In genomic region chr10:15097011-15097812, GRCh38 we compare ENCODE assay signal across 8 cellular contexts. TPM values are rescaled to one million over a fixed set of nuclear protein-coding genes. Genes with fewer than 3 reads are reported as not detected.
DNase-seq lines count a peak whose midpoint lies in the region; ATAC-seq and TF ChIP-seq lines count a peak whose summit lies in the region.

TSS of gene RPP38 (plus strand) at chr10:15097355. CDS start at chr10:15103315, 5,960 bp downstream.

- DNase-seq in AG09319 (ENCODE audit: extremely low read depth, low read depth) = peak; percentile 87
- DNase-seq in NCI-H226 = peak; percentile 93
- peak; percentile 96 to 99 (median 98) for DNase-seq in activated CD4-positive, CD25-positive, alpha-beta regulatory T cell (lab: John Stamatoyannopoulos, UW)
- peak; percentile 42 to 99 (median 93) for DNase-seq in caudate nucleus (lab: John Stamatoyannopoulos, UW)
- peak; percentile 94 for DNase-seq in iris pigment epithelial cell (ENCODE audit: low read depth)
- peak; percentile 98 for DNase-seq in spleen

- H3K27ac ChIP-seq in caudate nucleus (ENCODE audit: low read depth, low read length) (peak within 1 kb of the TSS; percentile 100), spleen (peak within 1 kb of the TSS; percentile 93 to 98 (median 96))

- peaks cover 16 to 52% (median 38%) of the 10 kb centered on the region in 6 donors for H3K4me1 ChIP-seq in spleen

- peak within 1 kb of the TSS; percentile 85 to 98 (median 94) for H3K4me3 ChIP-seq in spleen

- no peaks in the 10 kb centered on the region for H3K27me3 ChIP-seq in spleen (replicated peaks in 1 of 7)

- peak; percentile 92 for ATAC-seq in GM19023 (IDR thresholded peaks at IDR 0.05; ENCODE audit: unreplicated experiment)
- peak; percentile 87 for ATAC-seq in HG03196 (IDR thresholded peaks at IDR 0.05; ENCODE audit: unreplicated experiment)

- WGBS in spleen, 5 donors = 0% methylated on average over 31 to 84 of the region's 84 CpGs

- H3K9me3 ChIP-seq in spleen = no peaks in the 10 kb centered on the region

- TF ChIP-seq CTCF in AG09319 (IDR thresholded peaks at IDR 0.05; ENCODE audit: low read depth, low read length) (no peak), spleen (IDR thresholded peaks at IDR 0.05 in 8 of 11, conservative IDR thresholded peaks at IDR 0.05 in 3 of 11) (peak in 1 of 11 experiments; percentile 28)

- peak in 1 of 3 donors; percentile 54 for TF ChIP-seq POLR2A in spleen (IDR thresholded peaks at IDR 0.05)

- intact Hi-C loops in spleen (cut with DNase I; ENCODE audit: low total_unique reads) = loop anchor here (10.0 kb wide), 1 partner anchor 142 kb away; the partner anchor contains the start of genes DCLRE1C and MEIG1

- H3K36me3 ChIP-seq in spleen = peaks cover 0 to 27% (median 11%) of the 10 kb centered on the region in 6 donors

RNA-seq across cellular contexts. Expression of gene RPP38, which starts in this region (rescaled TPM):
- total RNA-seq in spleen = 10 to 100 TPM; 12.5 to 19.7 (median 15.6) TPM
- 10 to 100 TPM; 22.3 to 24.9 (median 24.2) TPM for polyA plus RNA-seq in spleen

Comparison
In these comparisons a context has a peak if more than half of its experiments do, and no peak if none do; other contexts are left out.
1. Peak in every context shown above with its lines: DNase-seq, ATAC-seq, H3K4me3 ChIP-seq and H3K27ac ChIP-seq.